ENCODE assay signal across 17 cellular contexts in genomic region chr3:3636815-3637214, GRCh38.
"Had no signal": no experiment of that assay in that cellular context is flagged by ENCODE, and none has a peak within 500 bp of the region (broad histone marks: within the 10 kb centered on the region; RNA-seq: fewer than 3 reads in every experiment).

No MANE protein-coding gene starts in this region.

- H3K36me3 Mint-ChIP-seq: natural killer cell treated with Interleukin-12 subunit alpha and Interleukin-12 subunit beta and Interleukin-15 and Interleukin-18, amount 100 ng/mL, for 72 hours had no signal

- H3K9me3 ChIP-seq: esophagus squamous epithelium had no signal

- DNase-seq: activated CD4-positive, alpha-beta T cell treated with anti-CD3 and anti-CD28 coated beads for 36 hours; activated CD8-positive, alpha-beta memory T cell treated with anti-CD3 and anti-CD28 coated beads, Interleukin-2, amount 50 U/mL, for 48 hours; activated CD8-positive, alpha-beta T cell treated with anti-CD3 and anti-CD28 coated beads for 36 hours; activated naive CD4-positive, alpha-beta T cell treated with Interleukin-2 at 50 U/mL for 16 hours; effector memory CD8-positive, alpha-beta T cell; esophagus squamous epithelium; foreskin melanocyte; head of caudate nucleus; nucleus accumbens; stimulated activated CD4-positive, alpha-beta T cell treated with anti-CD3 and anti-CD28 coated beads, Interleukin-15, amount 100 ng/mL, for 24 hours; stimulated activated CD4-positive, alpha-beta T cell treated with anti-CD3 and anti-CD28 coated beads, Interleukin-4, amount 100 ng/mL, for 24 hours; T-helper 17 cell had no signal

- H3K4me1 Mint-ChIP-seq: activated CD4-positive, alpha-beta T cell treated with anti-CD3 and anti-CD28 coated beads for 36 hours; central memory CD8-positive, alpha-beta T cell; T-helper 17 cell had no signal

- H3K27me3 Mint-ChIP-seq: activated CD4-positive, alpha-beta T cell treated with anti-CD3 and anti-CD28 coated beads for 36 hours; activated CD8-positive, alpha-beta T cell treated with anti-CD3 and anti-CD28 coated beads for 36 hours; central memory CD8-positive, alpha-beta T cell; dendritic cell treated with granulocyte-macrophage colony-stimulating factor and Interleukin-4, amounts not matched to agents 40 ng/mL and 50 ng/mL, for 4 days; effector memory CD8-positive, alpha-beta T cell; natural killer cell treated with Interleukin-12 subunit alpha and Interleukin-12 subunit beta and Interleukin-15 and Interleukin-18, amount 100 ng/mL, for 72 hours; stimulated activated naive CD8-positive, alpha-beta T cell treated with anti-CD3 and anti-CD28 coated beads, Interleukin-15, Interleukin-2, amounts not matched to agents 100 ng/mL and 50 ng/mL, for 24 hours; T-helper 17 cell had no signal

- H3K4me3 ChIP-seq: esophagus squamous epithelium had no signal

- H3K27ac Mint-ChIP-seq: activated CD4-positive, alpha-beta T cell treated with anti-CD3 and anti-CD28 coated beads for 36 hours; activated CD8-positive, alpha-beta T cell treated with anti-CD3 and anti-CD28 coated beads for 36 hours; dendritic cell treated with granulocyte-macrophage colony-stimulating factor and Interleukin-4, amounts not matched to agents 40 ng/mL and 50 ng/mL, for 4 days; effector memory CD8-positive, alpha-beta T cell; natural killer cell treated with Interleukin-12 subunit alpha and Interleukin-12 subunit beta and Interleukin-15 and Interleukin-18, amount 100 ng/mL, for 72 hours; stimulated activated naive CD8-positive, alpha-beta T cell treated with anti-CD3 and anti-CD28 coated beads, Interleukin-15, Interleukin-2, amounts not matched to agents 100 ng/mL and 50 ng/mL, for 24 hours; T-helper 17 cell had no signal

- H3K4me1 ChIP-seq: esophagus squamous epithelium had no signal

- ATAC-seq: activated CD4-positive, alpha-beta T cell treated with anti-CD3 and anti-CD28 coated beads for 36 hours; activated CD8-positive, alpha-beta T cell treated with anti-CD3 and anti-CD28 coated beads for 36 hours; effector memory CD8-positive, alpha-beta T cell; left lobe of liver; T-helper 17 cell had no signal

- H3K9me3 Mint-ChIP-seq: activated CD8-positive, alpha-beta T cell treated with anti-CD3 and anti-CD28 coated beads for 36 hours; natural killer cell treated with Interleukin-12 subunit alpha and Interleukin-12 subunit beta and Interleukin-15 and Interleukin-18, amount 100 ng/mL, for 72 hours; stimulated activated naive CD8-positive, alpha-beta T cell treated with anti-CD3 and anti-CD28 coated beads, Interleukin-15, Interleukin-2, amounts not matched to agents 100 ng/mL and 50 ng/mL, for 24 hours had no signal

- H3K27me3 ChIP-seq: esophagus squamous epithelium had no signal

- H3K36me3 ChIP-seq: esophagus squamous epithelium had no signal

- H3K4me3 Mint-ChIP-seq: activated CD4-positive, alpha-beta T cell treated with anti-CD3 and anti-CD28 coated beads for 36 hours; activated CD8-positive, alpha-beta T cell treated with anti-CD3 and anti-CD28 coated beads for 36 hours; central memory CD8-positive, alpha-beta T cell; dendritic cell treated with granulocyte-macrophage colony-stimulating factor and Interleukin-4, amounts not matched to agents 40 ng/mL and 50 ng/mL, for 4 days; effector memory CD8-positive, alpha-beta T cell; natural killer cell treated with Interleukin-12 subunit alpha and Interleukin-12 subunit beta and Interleukin-15 and Interleukin-18, amount 100 ng/mL, for 72 hours; stimulated activated naive CD8-positive, alpha-beta T cell treated with anti-CD3 and anti-CD28 coated beads, Interleukin-15, Interleukin-2, amounts not matched to agents 100 ng/mL and 50 ng/mL, for 24 hours; T-helper 17 cell had no signal
